ENCODE assay signal across 8 cellular contexts in genomic region chr18:23689031-23689615, GRCh38. TPM values are rescaled to one million over a fixed set of nuclear protein-coding genes. Genes with fewer than 3 reads are reported as not detected.
A peak's percentile ranks its signal among the peaks of the same experiment; 100 is the strongest.
DNase-seq lines count a peak whose midpoint lies in the region; ATAC-seq and TF ChIP-seq lines count a peak whose summit lies in the region.

LAMA3 (plus strand) TSS chr18:23689453; CDS start chr18:23689684, 231 bp downstream.

- WGBS in ectodermal cell, 2 experiments = 1 to 2% methylated on average over 45 of the region's 45 CpGs

- no peak for ATAC-seq in GM19023 (IDR thresholded peaks at IDR 0.05; ENCODE audit: unreplicated experiment)

- H3K4me3 Mint-ChIP-seq in stimulated activated naive CD8-positive, alpha-beta T cell treated with anti-CD3 and anti-CD28 coated beads, Interleukin-15, Interleukin-2, amounts not matched to agents 100 ng/mL and 50 ng/mL, for 24 hours = peak within 1 kb of the TSS; percentile 65

- H3K36me3 ChIP-seq in MG63 (peaks cover 6% of the 10 kb centered on the region), ectodermal cell (ENCODE audit: control insufficient read depth, insufficient read depth, low read length) (no peaks in the 10 kb centered on the region)

- peaks cover 10% of the 10 kb centered on the region for H3K4me1 Mint-ChIP-seq in stimulated activated naive CD8-positive, alpha-beta T cell treated with anti-CD3 and anti-CD28 coated beads, Interleukin-15, Interleukin-2, amounts not matched to agents 100 ng/mL and 50 ng/mL, for 24 hours (ENCODE audit: low read depth)

- H3K9me3 Mint-ChIP-seq in stimulated activated naive CD8-positive, alpha-beta T cell treated with anti-CD3 and anti-CD28 coated beads, Interleukin-15, Interleukin-2, amounts not matched to agents 100 ng/mL and 50 ng/mL, for 24 hours = no peaks in the 10 kb centered on the region

- H3K4me3 ChIP-seq in MG63 = peak within 1 kb of the TSS; percentile 63
- H3K4me3 ChIP-seq in ectodermal cell (ENCODE audit: insufficient read depth, low read depth, low read length) = peak within 1 kb of the TSS; percentile 28

- no peak within 1 kb of the TSS for H3K27ac Mint-ChIP-seq in stimulated activated naive CD8-positive, alpha-beta T cell treated with anti-CD3 and anti-CD28 coated beads, Interleukin-15, Interleukin-2, amounts not matched to agents 100 ng/mL and 50 ng/mL, for 24 hours

- H3K9me3 ChIP-seq in MG63 (no peaks in the 10 kb centered on the region), ectodermal cell (ENCODE audit: control insufficient read depth, low read length) (no peaks in the 10 kb centered on the region)

- H3K27me3 ChIP-seq in MG63 = no peaks in the 10 kb centered on the region
- peaks cover 53% of the 10 kb centered on the region for H3K27me3 ChIP-seq in ectodermal cell (ENCODE audit: control insufficient read depth, insufficient read depth, low read length, poor library complexity, severe bottlenecking)

- H3K27me3 Mint-ChIP-seq in stimulated activated naive CD8-positive, alpha-beta T cell treated with anti-CD3 and anti-CD28 coated beads, Interleukin-15, Interleukin-2, amounts not matched to agents 100 ng/mL and 50 ng/mL, for 24 hours = peaks cover 50% of the 10 kb centered on the region

- H3K27ac ChIP-seq in ectodermal cell (ENCODE audit: insufficient read depth, low read depth, low read length, poor library complexity, severe bottlenecking) = no peak within 1 kb of the TSS

- TF ChIP-seq CTCF in GM12873 (IDR thresholded peaks at IDR 0.05; ENCODE audit: insufficient read depth, low read depth, low read length, missing control alignments) = peak; percentile 6

- H3K36me3 Mint-ChIP-seq in stimulated activated naive CD8-positive, alpha-beta T cell treated with anti-CD3 and anti-CD28 coated beads, Interleukin-15, Interleukin-2, amounts not matched to agents 100 ng/mL and 50 ng/mL, for 24 hours (ENCODE audit: low read depth) = no peaks in the 10 kb centered on the region

- no peaks in the 10 kb centered on the region for H3K4me1 ChIP-seq in ectodermal cell (ENCODE audit: control insufficient read depth, insufficient read depth, low read length)

- DNase-seq in MG63 (peak; percentile 80), lung microvascular endothelial cell (ENCODE audit: low read depth in 2 of 2) (peak; percentile 60 to 69), GM19240 (ENCODE audit: insufficient read length, low spot score) (no peak)
- DNase-seq in activated CD4-positive, alpha-beta T cell treated with anti-CD3 and anti-CD28 coated beads for 1 hour = peak; percentile 10

RNA-seq across cellular contexts. Expression of gene LAMA3, which starts in this region (rescaled TPM):
- 6.4 and 16.0 TPM in 2 replicates for total RNA-seq in MG63 (2014; rRNA removed; shearing (Covaris generic); ENCODE audit: low replicate concordance)
- polyA plus RNA-seq in ectodermal cell (2013, experiment 1 of 4) = 0.19 TPM
- polyA plus RNA-seq in ectodermal cell (2013, experiment 2 of 4) = 0.09 TPM
- 0.16 TPM for polyA plus RNA-seq in ectodermal cell (2013, experiment 3 of 4)
- 0.08 TPM for polyA plus RNA-seq in ectodermal cell (2013, experiment 4 of 4)
- total RNA-seq in lung microvascular endothelial cell = 2.4 and 2.8 TPM in 2 replicates
